Comparison of ENCODE assay signal across 1 cellular context in the genomic region with DNA sequence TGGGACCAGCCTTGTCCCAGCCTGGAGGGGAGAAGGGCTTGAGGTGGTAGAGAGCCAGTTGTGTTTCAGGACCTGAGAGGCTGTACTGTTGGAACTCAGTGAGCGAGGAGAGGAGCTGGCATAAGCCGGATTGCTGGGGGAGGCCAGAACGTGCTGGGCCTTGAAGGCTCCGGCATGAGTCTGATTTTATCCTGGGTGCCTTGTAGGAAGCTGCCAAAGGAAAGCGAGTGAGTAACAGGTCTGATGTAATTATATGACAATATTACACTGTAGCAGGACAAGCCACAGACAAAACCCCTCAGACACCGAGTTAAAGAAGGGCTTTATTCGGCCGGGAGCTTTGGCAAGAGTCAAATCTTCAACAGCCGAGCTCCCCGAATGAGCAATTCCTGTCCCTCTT.
TF ChIP-seq lines count a peak whose summit lies in the region.

No MANE protein-coding gene starts in this region.

TF ChIP-seq in K562, 482 proteins besides CTCF, POLR2A, EP300 and RAD21 (continues in another document):
- no peak for TF ChIP-seq ETV1 (tag; conservative IDR thresholded peaks at IDR 0.05; ENCODE audit: low read depth)
- peak; percentile 43; the same call in 1 of the 2 replicates for TF ChIP-seq EP400 (IDR thresholded peaks at IDR 0.05)
- TF ChIP-seq ZFP1 (CRISPR knock-in tag; IDR thresholded peaks at IDR 0.05): no peak
- peak; percentile 73; the same call in 1 of the 2 replicates for TF ChIP-seq ZNF589 (CRISPR knock-in tag; IDR thresholded peaks at IDR 0.05; ENCODE audit: low read depth)
- no peak for TF ChIP-seq ZNF707 (CRISPR knock-in tag; conservative IDR thresholded peaks at IDR 0.05)
- no peak for TF ChIP-seq KAT2B (IDR thresholded peaks at IDR 0.05; ENCODE audit: low read depth, low read length)
- TF ChIP-seq L3MBTL2 (IDR thresholded peaks at IDR 0.05): peak; percentile 89
- TF ChIP-seq, protein P1, sequence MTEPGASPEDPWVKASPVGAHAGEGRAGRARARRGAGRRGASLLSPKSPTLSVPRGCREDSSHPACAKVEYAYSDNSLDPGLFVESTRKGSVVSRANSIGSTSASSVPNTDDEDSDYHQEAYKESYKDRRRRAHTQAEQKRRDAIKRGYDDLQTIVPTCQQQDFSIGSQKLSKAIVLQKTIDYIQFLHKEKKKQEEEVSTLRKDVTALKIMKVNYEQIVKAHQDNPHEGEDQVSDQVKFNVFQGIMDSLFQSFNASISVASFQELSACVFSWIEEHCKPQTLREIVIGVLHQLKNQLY (CRISPR knock-in tag; conservative IDR thresholded peaks at IDR 0.05): no peak
- TF ChIP-seq, protein P2, sequence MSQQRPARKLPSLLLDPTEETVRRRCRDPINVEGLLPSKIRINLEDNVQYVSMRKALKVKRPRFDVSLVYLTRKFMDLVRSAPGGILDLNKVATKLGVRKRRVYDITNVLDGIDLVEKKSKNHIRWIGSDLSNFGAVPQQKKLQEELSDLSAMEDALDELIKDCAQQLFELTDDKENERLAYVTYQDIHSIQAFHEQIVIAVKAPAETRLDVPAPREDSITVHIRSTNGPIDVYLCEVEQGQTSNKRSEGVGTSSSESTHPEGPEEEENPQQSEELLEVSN (IDR thresholded peaks at IDR 0.05; ENCODE audit: borderline replicate concordance in 1 of 2, extremely low read depth in 1 of 2, insufficient read depth in 1 of 2, insufficient read length in 1 of 2, low read depth in 1 of 2, low read length in 1 of 2, poor library complexity in 1 of 2, severe bottlenecking in 1 of 2): peak in 1 of 2 experiments; percentile 28
- TF ChIP-seq, protein P3, sequence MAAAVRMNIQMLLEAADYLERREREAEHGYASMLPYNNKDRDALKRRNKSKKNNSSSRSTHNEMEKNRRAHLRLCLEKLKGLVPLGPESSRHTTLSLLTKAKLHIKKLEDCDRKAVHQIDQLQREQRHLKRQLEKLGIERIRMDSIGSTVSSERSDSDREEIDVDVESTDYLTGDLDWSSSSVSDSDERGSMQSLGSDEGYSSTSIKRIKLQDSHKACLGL (CRISPR knock-in tag; IDR thresholded peaks at IDR 0.05; ENCODE audit: borderline replicate concordance, poor library complexity, severe bottlenecking): no peak
- TF ChIP-seq, protein P4, sequence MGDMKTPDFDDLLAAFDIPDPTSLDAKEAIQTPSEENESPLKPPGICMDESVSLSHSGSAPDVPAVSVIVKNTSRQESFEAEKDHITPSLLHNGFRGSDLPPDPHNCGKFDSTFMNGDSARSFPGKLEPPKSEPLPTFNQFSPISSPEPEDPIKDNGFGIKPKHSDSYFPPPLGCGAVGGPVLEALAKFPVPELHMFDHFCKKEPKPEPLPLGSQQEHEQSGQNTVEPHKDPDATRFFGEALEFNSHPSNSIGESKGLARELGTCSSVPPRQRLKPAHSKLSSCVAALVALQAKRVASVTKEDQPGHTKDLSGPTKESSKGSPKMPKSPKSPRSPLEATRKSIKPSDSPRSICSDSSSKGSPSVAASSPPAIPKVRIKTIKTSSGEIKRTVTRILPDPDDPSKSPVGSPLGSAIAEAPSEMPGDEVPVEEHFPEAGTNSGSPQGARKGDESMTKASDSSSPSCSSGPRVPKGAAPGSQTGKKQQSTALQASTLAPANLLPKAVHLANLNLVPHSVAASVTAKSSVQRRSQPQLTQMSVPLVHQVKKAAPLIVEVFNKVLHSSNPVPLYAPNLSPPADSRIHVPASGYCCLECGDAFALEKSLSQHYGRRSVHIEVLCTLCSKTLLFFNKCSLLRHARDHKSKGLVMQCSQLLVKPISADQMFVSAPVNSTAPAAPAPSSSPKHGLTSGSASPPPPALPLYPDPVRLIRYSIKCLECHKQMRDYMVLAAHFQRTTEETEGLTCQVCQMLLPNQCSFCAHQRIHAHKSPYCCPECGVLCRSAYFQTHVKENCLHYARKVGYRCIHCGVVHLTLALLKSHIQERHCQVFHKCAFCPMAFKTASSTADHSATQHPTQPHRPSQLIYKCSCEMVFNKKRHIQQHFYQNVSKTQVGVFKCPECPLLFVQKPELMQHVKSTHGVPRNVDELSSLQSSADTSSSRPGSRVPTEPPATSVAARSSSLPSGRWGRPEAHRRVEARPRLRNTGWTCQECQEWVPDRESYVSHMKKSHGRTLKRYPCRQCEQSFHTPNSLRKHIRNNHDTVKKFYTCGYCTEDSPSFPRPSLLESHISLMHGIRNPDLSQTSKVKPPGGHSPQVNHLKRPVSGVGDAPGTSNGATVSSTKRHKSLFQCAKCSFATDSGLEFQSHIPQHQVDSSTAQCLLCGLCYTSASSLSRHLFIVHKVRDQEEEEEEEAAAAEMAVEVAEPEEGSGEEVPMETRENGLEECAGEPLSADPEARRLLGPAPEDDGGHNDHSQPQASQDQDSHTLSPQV (IDR thresholded peaks at IDR 0.05): peak; percentile 59; the same call in 1 of the 2 replicates
- TF ChIP-seq, protein P5, sequence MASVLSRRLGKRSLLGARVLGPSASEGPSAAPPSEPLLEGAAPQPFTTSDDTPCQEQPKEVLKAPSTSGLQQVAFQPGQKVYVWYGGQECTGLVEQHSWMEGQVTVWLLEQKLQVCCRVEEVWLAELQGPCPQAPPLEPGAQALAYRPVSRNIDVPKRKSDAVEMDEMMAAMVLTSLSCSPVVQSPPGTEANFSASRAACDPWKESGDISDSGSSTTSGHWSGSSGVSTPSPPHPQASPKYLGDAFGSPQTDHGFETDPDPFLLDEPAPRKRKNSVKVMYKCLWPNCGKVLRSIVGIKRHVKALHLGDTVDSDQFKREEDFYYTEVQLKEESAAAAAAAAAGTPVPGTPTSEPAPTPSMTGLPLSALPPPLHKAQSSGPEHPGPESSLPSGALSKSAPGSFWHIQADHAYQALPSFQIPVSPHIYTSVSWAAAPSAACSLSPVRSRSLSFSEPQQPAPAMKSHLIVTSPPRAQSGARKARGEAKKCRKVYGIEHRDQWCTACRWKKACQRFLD (CRISPR knock-in tag; IDR thresholded peaks at IDR 0.05): peak; percentile 76; the same call in 1 of the 2 replicates
- no peak for TF ChIP-seq LARP7 (IDR thresholded peaks at IDR 0.05)
- TF ChIP-seq TOE1 (IDR thresholded peaks at IDR 0.05; ENCODE audit: borderline replicate concordance): no peak
- TF ChIP-seq TOE1 (CRISPR knock-in tag; IDR thresholded peaks at IDR 0.05; ENCODE audit: borderline replicate concordance, low read depth): no peak
- TF ChIP-seq ATF7 (IDR thresholded peaks at IDR 0.05): peak; percentile 45; the same call in 1 of the 2 replicates
- no peak for TF ChIP-seq ARID1B (IDR thresholded peaks at IDR 0.05)
- TF ChIP-seq, protein P6, sequence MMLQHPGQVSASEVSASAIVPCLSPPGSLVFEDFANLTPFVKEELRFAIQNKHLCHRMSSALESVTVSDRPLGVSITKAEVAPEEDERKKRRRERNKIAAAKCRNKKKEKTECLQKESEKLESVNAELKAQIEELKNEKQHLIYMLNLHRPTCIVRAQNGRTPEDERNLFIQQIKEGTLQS (IDR thresholded peaks at IDR 0.05): peak; percentile 73; the same call in 1 of the 2 replicates
- TF ChIP-seq, protein P6 (CRISPR knock-in tag; conservative IDR thresholded peaks at IDR 0.05): no peak
- TF ChIP-seq FOSL1 (tag; conservative IDR thresholded peaks at IDR 0.05): 0 out of 2 replicates have a peak, but pooled peaks have one; percentile 23
- no peak for TF ChIP-seq PHB (CRISPR knock-in tag; IDR thresholded peaks at IDR 0.05)
- TF ChIP-seq NFRKB (IDR thresholded peaks at IDR 0.05; ENCODE audit: low read depth): peak; percentile 36; the same call in 1 of the 2 replicates
- TF ChIP-seq, protein P7, sequence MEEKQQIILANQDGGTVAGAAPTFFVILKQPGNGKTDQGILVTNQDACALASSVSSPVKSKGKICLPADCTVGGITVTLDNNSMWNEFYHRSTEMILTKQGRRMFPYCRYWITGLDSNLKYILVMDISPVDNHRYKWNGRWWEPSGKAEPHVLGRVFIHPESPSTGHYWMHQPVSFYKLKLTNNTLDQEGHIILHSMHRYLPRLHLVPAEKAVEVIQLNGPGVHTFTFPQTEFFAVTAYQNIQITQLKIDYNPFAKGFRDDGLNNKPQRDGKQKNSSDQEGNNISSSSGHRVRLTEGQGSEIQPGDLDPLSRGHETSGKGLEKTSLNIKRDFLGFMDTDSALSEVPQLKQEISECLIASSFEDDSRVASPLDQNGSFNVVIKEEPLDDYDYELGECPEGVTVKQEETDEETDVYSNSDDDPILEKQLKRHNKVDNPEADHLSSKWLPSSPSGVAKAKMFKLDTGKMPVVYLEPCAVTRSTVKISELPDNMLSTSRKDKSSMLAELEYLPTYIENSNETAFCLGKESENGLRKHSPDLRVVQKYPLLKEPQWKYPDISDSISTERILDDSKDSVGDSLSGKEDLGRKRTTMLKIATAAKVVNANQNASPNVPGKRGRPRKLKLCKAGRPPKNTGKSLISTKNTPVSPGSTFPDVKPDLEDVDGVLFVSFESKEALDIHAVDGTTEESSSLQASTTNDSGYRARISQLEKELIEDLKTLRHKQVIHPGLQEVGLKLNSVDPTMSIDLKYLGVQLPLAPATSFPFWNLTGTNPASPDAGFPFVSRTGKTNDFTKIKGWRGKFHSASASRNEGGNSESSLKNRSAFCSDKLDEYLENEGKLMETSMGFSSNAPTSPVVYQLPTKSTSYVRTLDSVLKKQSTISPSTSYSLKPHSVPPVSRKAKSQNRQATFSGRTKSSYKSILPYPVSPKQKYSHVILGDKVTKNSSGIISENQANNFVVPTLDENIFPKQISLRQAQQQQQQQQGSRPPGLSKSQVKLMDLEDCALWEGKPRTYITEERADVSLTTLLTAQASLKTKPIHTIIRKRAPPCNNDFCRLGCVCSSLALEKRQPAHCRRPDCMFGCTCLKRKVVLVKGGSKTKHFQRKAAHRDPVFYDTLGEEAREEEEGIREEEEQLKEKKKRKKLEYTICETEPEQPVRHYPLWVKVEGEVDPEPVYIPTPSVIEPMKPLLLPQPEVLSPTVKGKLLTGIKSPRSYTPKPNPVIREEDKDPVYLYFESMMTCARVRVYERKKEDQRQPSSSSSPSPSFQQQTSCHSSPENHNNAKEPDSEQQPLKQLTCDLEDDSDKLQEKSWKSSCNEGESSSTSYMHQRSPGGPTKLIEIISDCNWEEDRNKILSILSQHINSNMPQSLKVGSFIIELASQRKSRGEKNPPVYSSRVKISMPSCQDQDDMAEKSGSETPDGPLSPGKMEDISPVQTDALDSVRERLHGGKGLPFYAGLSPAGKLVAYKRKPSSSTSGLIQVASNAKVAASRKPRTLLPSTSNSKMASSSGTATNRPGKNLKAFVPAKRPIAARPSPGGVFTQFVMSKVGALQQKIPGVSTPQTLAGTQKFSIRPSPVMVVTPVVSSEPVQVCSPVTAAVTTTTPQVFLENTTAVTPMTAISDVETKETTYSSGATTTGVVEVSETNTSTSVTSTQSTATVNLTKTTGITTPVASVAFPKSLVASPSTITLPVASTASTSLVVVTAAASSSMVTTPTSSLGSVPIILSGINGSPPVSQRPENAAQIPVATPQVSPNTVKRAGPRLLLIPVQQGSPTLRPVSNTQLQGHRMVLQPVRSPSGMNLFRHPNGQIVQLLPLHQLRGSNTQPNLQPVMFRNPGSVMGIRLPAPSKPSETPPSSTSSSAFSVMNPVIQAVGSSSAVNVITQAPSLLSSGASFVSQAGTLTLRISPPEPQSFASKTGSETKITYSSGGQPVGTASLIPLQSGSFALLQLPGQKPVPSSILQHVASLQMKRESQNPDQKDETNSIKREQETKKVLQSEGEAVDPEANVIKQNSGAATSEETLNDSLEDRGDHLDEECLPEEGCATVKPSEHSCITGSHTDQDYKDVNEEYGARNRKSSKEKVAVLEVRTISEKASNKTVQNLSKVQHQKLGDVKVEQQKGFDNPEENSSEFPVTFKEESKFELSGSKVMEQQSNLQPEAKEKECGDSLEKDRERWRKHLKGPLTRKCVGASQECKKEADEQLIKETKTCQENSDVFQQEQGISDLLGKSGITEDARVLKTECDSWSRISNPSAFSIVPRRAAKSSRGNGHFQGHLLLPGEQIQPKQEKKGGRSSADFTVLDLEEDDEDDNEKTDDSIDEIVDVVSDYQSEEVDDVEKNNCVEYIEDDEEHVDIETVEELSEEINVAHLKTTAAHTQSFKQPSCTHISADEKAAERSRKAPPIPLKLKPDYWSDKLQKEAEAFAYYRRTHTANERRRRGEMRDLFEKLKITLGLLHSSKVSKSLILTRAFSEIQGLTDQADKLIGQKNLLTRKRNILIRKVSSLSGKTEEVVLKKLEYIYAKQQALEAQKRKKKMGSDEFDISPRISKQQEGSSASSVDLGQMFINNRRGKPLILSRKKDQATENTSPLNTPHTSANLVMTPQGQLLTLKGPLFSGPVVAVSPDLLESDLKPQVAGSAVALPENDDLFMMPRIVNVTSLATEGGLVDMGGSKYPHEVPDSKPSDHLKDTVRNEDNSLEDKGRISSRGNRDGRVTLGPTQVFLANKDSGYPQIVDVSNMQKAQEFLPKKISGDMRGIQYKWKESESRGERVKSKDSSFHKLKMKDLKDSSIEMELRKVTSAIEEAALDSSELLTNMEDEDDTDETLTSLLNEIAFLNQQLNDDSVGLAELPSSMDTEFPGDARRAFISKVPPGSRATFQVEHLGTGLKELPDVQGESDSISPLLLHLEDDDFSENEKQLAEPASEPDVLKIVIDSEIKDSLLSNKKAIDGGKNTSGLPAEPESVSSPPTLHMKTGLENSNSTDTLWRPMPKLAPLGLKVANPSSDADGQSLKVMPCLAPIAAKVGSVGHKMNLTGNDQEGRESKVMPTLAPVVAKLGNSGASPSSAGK (IDR thresholded peaks at IDR 0.05): peak; percentile 77
- TF ChIP-seq ATF1 (CRISPR knock-in tag; IDR thresholded peaks at IDR 0.05): no peak
- no peak for TF ChIP-seq ATF1 (tag; IDR thresholded peaks at IDR 0.05)
- no peak for TF ChIP-seq BACH1 (tag; IDR thresholded peaks at IDR 0.05)
- TF ChIP-seq RBBP5 (IDR thresholded peaks at IDR 0.05; ENCODE audit: borderline replicate concordance, insufficient read depth, low read length, poor library complexity, severe bottlenecking): no peak
